9 cellular contexts compared by ENCODE assay signal in the genomic region with DNA sequence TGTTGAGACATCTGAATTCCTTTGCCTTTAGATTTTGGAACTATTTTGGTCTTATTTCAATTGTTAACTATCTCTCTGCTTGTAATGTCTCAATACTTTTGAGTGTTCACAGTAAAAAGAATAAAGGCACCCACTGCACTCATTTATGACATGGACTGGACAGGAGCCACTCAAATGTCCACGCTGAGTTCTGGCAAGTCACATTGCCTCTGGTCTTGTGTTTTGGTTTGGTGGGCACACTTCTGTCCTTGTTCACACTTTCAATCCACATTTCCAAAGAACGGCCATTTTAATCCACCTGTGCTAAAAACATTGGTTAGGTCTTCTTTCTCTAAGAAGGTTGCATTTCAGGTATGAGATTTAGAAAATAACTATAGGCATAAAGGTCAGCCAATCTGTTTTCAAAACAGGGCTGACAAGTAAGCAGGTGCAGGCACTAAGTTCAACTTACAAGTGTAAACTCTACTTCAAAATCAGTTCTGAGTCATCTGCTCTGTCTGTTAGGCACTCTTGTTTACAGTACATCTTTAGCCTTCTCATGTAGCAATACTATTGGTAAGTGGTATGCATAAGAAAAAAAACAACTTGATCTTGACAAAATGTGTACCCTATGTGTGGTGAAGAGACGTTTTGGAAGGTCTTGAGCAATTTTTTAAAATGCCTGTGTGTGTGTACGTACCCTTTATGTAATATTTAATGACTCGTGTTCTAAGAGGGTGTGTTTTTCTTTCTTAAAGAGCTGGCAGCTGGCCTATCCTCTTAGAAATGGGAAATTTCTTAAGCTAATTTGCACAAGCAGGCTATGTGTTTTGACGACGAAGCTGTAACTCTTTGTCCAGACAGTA. TPM values are rescaled to one million over a fixed set of nuclear protein-coding genes. Genes with fewer than 3 reads are reported as not detected.
DNase-seq lines count a peak whose midpoint lies in the region; ATAC-seq and TF ChIP-seq lines count a peak whose summit lies in the region.
"Had no signal": no experiment of that assay in that cellular context is flagged by ENCODE, and none has a peak within 500 bp of the region (broad histone marks: within the 10 kb centered on the region; RNA-seq: fewer than 3 reads in every experiment).

No MANE protein-coding gene starts in this region.

- no peak overlapping the region for H3K4me3 ChIP-seq in GM23248
- H3K4me3 ChIP-seq in esophagus muscularis mucosa = peak overlapping the region in 1 of 4 donors; percentile 7

- ATAC-seq in sciatic nerve = peak; percentile 57
- no peak for ATAC-seq in GM21723 (IDR thresholded peaks at IDR 0.05; ENCODE audit: unreplicated experiment)
- ATAC-seq in HG02571 (IDR thresholded peaks at IDR 0.05; ENCODE audit: unreplicated experiment) = no peak
- no peak for ATAC-seq in GM21717 (IDR thresholded peaks at IDR 0.05; ENCODE audit: unreplicated experiment)

- peaks cover 6% of the 10 kb centered on the region; the same call in 1 of the 2 replicates for H3K4me1 ChIP-seq in GM23248 (ENCODE audit: insufficient read depth)
- peaks cover 0 to 27% (median 26%) of the 10 kb centered on the region in 4 donors for H3K4me1 ChIP-seq in esophagus muscularis mucosa

- no peak for TF ChIP-seq EP300 in esophagus muscularis mucosa (IDR thresholded peaks at IDR 0.05)

- no peak overlapping the region for H3K9ac ChIP-seq in GM23248

- 0 out of 2 replicates have a peak overlapping the region, but pooled peaks have one; percentile 9 for H2AFZ ChIP-seq in GM23248

- H4K20me1 ChIP-seq in GM23248 (ENCODE audit: insufficient read depth) = no peaks in the 10 kb centered on the region

- no peaks in the 10 kb centered on the region for H3K27me3 ChIP-seq in GM23248 (replicated peaks; ENCODE audit: insufficient read depth)
- no peaks in the 10 kb centered on the region for H3K27me3 ChIP-seq in esophagus muscularis mucosa

- intact Hi-C loops in esophagus muscularis mucosa (cut with DNase I) (no loop called here), sciatic nerve (cut with DNase I) (no loop called here)

- no peak for TF ChIP-seq CTCF in esophagus muscularis mucosa (IDR thresholded peaks at IDR 0.05)

- no peaks in the 10 kb centered on the region for H3K79me2 ChIP-seq in GM23248 (ENCODE audit: insufficient read depth)

- H3K27ac ChIP-seq in GM23248 = no peak overlapping the region
- H3K27ac ChIP-seq in esophagus muscularis mucosa (replicated peaks in 1 of 4) = peak overlapping the region; percentile 21 to 77 (median 44)

- WGBS in GM23248 (ENCODE audit: low coverage in 1 of 2, low lambda C conversion rate in 2 of 2, missing lambda C conversion rate in 2 of 2), 2 experiments = 23 to 30% methylated on average over 7 of the region's 7 CpGs
- 44% methylated on average over 7 of the region's 7 CpGs for WGBS in esophagus muscularis mucosa

- no peak for TF ChIP-seq POLR2A in esophagus muscularis mucosa (IDR thresholded peaks at IDR 0.05; ENCODE audit: low read depth)

- DNase-seq in GM23248 (peak; percentile 53), NCI-H774 (lab: John Stamatoyannopoulos, UW) (peak; percentile 45), esophagus muscularis mucosa (ENCODE audit: extremely low spot score) (no peak), sciatic nerve (ENCODE audit: low spot score) (no peak), GM19238 (ENCODE audit: insufficient read length, low spot score) (no peak)
- DNase-seq: activated naive CD8-positive, alpha-beta T cell treated with anti-CD3 and anti-CD28 coated beads for 36 hours had no signal

- H3F3A ChIP-seq in GM23248 (ENCODE audit: insufficient read depth) = no peaks in the 10 kb centered on the region

- H3K9me3 ChIP-seq in GM23248 (ENCODE audit: low read depth) (no peaks in the 10 kb centered on the region), esophagus muscularis mucosa (no peaks in the 10 kb centered on the region)

- H3K4me2 ChIP-seq in GM23248 (ENCODE audit: unreplicated experiment) = no peak overlapping the region

- no peaks in the 10 kb centered on the region for H3K9me2 ChIP-seq in GM23248 (ENCODE audit: insufficient read depth)

- in situ Hi-C loops in GM23248 (cut with MboI) = no loop called here

- no peaks in the 10 kb centered on the region for H3K36me3 ChIP-seq in GM23248 (ENCODE audit: low read depth)
- no peaks in the 10 kb centered on the region for H3K36me3 ChIP-seq in esophagus muscularis mucosa

RNA-seq across cellular contexts. Expression of a gene that starts 31.5 kb away (rescaled TPM):
- 166 and 184 TPM in 2 replicates for total RNA-seq in GM23248 (2014; rRNA removed; shearing (Covaris generic))
- 178 and 181 TPM in 2 replicates for polyA plus RNA-seq in GM23248 (2016; fragmentation: Nextera tagmentation; extraction: Ambion mirVana)
- total RNA-seq in esophagus muscularis mucosa (100 to 1,000 TPM; 176 to 303 (median 225) TPM), sciatic nerve (222 TPM)

Comparison
In these comparisons a context has a peak if more than half of its experiments do, and no peak if none do; other contexts are left out.
1. DNase-seq: peak in GM23248 (single experiment) and NCI-H774 (single experiment); none in esophagus muscularis mucosa (single experiment), sciatic nerve (single experiment) and GM19238 (single experiment).